Comparison of ENCODE assay signal across 9 cellular contexts in the genomic region with DNA sequence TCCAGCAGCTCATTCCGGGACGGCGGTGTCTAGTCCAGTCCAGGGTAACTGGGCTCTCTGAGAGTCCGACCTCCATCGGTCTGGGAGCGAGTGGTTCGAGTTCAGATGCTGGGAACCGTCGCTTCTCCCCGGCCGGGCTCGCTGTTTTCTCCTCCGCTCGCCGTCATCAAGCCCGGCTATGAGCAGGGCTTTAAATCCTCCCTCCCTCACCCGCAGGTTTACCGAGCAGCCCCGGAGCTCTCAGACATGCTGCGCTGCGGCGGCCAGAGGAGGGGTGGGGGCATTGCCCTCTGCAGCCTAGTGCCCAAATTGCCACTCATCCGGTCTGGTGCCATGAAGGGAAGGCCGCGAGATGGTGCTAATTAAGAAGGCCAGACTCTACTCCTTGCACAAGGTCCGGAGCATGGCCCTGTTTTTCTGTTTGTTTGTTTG. TPM values are rescaled to one million over a fixed set of nuclear protein-coding genes. Genes with fewer than 3 reads are reported as not detected.
A peak's percentile ranks its signal among the peaks of the same experiment; 100 is the strongest.
DNase-seq lines count a peak whose midpoint lies in the region; ATAC-seq, FAIRE-seq and TF ChIP-seq lines count a peak whose summit lies in the region.
"Had no signal": no experiment of that assay in that cellular context is flagged by ENCODE, and none has a peak within 500 bp of the region (broad histone marks: within the 10 kb centered on the region; RNA-seq: fewer than 3 reads in every experiment).

No MANE protein-coding gene starts in this region.

- WGBS in mesodermal cell (ENCODE audit: insufficient coverage in 2 of 2), 2 experiments, result 5 to 9% methylated on average over 11 to 21 of the region's 26 CpGs

- H3K27me3 Mint-ChIP-seq in astrocyte (ENCODE audit: low read depth, unreplicated experiment), result peaks cover 92% of the 10 kb centered on the region

- no peak overlapping the region for H3K9ac ChIP-seq in astrocyte (ENCODE audit: low read length)

- no peaks in the 10 kb centered on the region for H4K20me1 ChIP-seq in astrocyte (ENCODE audit: insufficient read depth, low read length)

- H3K36me3 Mint-ChIP-seq in astrocyte (ENCODE audit: low read depth, unreplicated experiment), result peaks cover 4% of the 10 kb centered on the region

- no peaks in the 10 kb centered on the region for H3K79me2 ChIP-seq in astrocyte (ENCODE audit: insufficient read depth, low read length)

- H3K4me3 ChIP-seq in GM08714 (ENCODE audit: low read length) (peak overlapping the region; percentile 6; the same call in 1 of the 2 replicates), astrocyte (ENCODE audit: insufficient read depth, low read depth, low read length) (peak overlapping the region; percentile 35), mesodermal cell (ENCODE audit: extremely low read depth, insufficient read depth, low read length, poor library complexity, severe bottlenecking) (peak overlapping the region; percentile 28)

- H3K27me3 ChIP-seq in astrocyte (ENCODE audit: insufficient read depth, low read length), result peaks cover 80% of the 10 kb centered on the region

- H3K27ac ChIP-seq in astrocyte (ENCODE audit: low read depth, low read length) (no peak overlapping the region), mesodermal cell (ENCODE audit: low read depth, low read length, severe bottlenecking) (no peak overlapping the region)

- peak overlapping the region; percentile 70 for H2AFZ ChIP-seq in astrocyte (ENCODE audit: low read depth, low read length)

- H3K27ac Mint-ChIP-seq in astrocyte (ENCODE audit: unreplicated experiment), result no peak overlapping the region

- peaks cover 2% of the 10 kb centered on the region for H3K4me1 ChIP-seq in astrocyte (ENCODE audit: insufficient read depth, low read length)
- H3K4me1 ChIP-seq in mesodermal cell (ENCODE audit: control insufficient read depth, insufficient read depth, low read length, poor library complexity, severe bottlenecking), result peaks cover 11% of the 10 kb centered on the region

- H3K9me3 Mint-ChIP-seq in astrocyte (ENCODE audit: unreplicated experiment), result peaks cover 37% of the 10 kb centered on the region

- DNase-seq in astrocyte (ENCODE audit: low read depth) (no peak), germinal center (ENCODE audit: low spot score) (no peak), NCI-H526 treated with DMSO at 0.1 percent for 48 hours (lab: John Stamatoyannopoulos, UW) (no peak), DMS 273 (lab: John Stamatoyannopoulos, UW; ENCODE audit: unreplicated experiment) (no peak), kidney glomerular epithelial cell (lab: John Stamatoyannopoulos, UW) (no peak)
- DNase-seq: activated gamma-delta T cell treated with Interleukin-2 at 50 U/mL for 16 hours had no signal

- H3K9me3 ChIP-seq in astrocyte (ENCODE audit: insufficient read depth, low read depth, low read length), result peaks cover 13% of the 10 kb centered on the region
- no peaks in the 10 kb centered on the region for H3K9me3 ChIP-seq in mesodermal cell (ENCODE audit: control insufficient read depth, low read length)

- no peaks in the 10 kb centered on the region for H3K4me1 Mint-ChIP-seq in astrocyte (ENCODE audit: low read depth, unreplicated experiment)

- no peak for FAIRE-seq in astrocyte (lab: Jason Lieb, UNC)

- TF ChIP-seq CTCF in astrocyte (IDR thresholded peaks at IDR 0.05; ENCODE audit: insufficient read depth, low read depth, low read length), result no peak

- H3K36me3 ChIP-seq in astrocyte (ENCODE audit: insufficient read depth, low read length) (no peaks in the 10 kb centered on the region), mesodermal cell (ENCODE audit: control insufficient read depth, insufficient read depth, low read length) (no peaks in the 10 kb centered on the region)

- no peak overlapping the region for H3K4me3 Mint-ChIP-seq in astrocyte (ENCODE audit: unreplicated experiment)

- peak; percentile 12 for ATAC-seq in HG02571 (IDR thresholded peaks at IDR 0.05; ENCODE audit: unreplicated experiment)

- H3K4me2 ChIP-seq in astrocyte (ENCODE audit: low read length), result peak overlapping the region; percentile 75

RNA-seq across cellular contexts. Expression of gene HAND2, which starts 23.2 kb away (rescaled TPM):
- not detected in 2 replicates for total RNA-seq in astrocyte
- polyA plus RNA-seq in mesodermal cell (2013, experiment 1 of 2), result 58.0 TPM
- polyA plus RNA-seq in mesodermal cell (2013, experiment 2 of 2), result 75.8 TPM
